ENCODE assay signal across 10 cellular contexts in the genomic region with DNA sequence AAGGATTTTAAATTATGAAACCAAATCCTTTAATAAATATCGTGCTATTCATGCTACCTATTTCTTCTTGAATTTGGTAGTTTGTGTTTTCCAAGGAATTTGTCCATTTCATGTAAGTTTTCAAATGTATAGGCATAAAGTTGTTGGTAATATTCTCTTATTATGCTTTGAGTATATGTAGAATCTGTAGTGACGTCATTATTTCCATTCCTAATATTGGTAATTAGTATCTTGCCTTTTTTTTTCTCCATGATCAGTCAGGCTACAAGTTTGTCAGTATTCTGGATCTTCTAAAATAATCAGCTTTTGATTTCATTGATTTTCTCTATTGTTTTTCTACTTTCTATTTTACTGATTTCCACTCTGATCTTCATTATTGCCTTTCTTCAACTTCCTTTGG.
A peak's percentile ranks its signal among the peaks of the same experiment; 100 is the strongest.
DNase-seq lines count a peak whose midpoint lies in the region; ATAC-seq and TF ChIP-seq lines count a peak whose summit lies in the region.
"Had no signal": no experiment of that assay in that cellular context is flagged by ENCODE, and none has a peak within 500 bp of the region (broad histone marks: within the 10 kb centered on the region; RNA-seq: fewer than 3 reads in every experiment).

No MANE protein-coding gene starts in this region.

- intact Hi-C loops in CD14-positive monocyte (cut with micrococcal nuclease) (no loop called here), PC-9 (cut with micrococcal nuclease; ENCODE audit: unreplicated experiment) (no loop called here)

- no peaks in the 10 kb centered on the region for H4K20me1 ChIP-seq in PC-9 (ENCODE audit: insufficient read depth)

- H3K27ac ChIP-seq in PC-9 = no peak overlapping the region
- H3K27ac ChIP-seq: GM23248 had no signal

- H3K9me2 ChIP-seq in PC-9 (ENCODE audit: insufficient read depth) = peaks cover 5% of the 10 kb centered on the region; the same call in 1 of the 2 replicates

- peaks cover 0 to 11% (median 7%) of the 10 kb centered on the region in 7 donors for H3K9me3 Mint-ChIP-seq in CD14-positive monocyte
- H3K9me3 Mint-ChIP-seq in memory B cell = peaks cover 7% of the 10 kb centered on the region
- H3K9me3 Mint-ChIP-seq in stimulated activated naive B cell treated with anti-CD40 and anti-IgM and Interleukin-4, amounts not matched to agents 10 μg/mL and 1 μg/mL and 100 μg/mL, for 72 hours = peaks cover 8 to 19% of the 10 kb centered on the region in 2 donors
- peaks cover 21% of the 10 kb centered on the region for H3K9me3 Mint-ChIP-seq in chondrocyte (ENCODE audit: low read depth)

- no peaks in the 10 kb centered on the region for H3K4me1 ChIP-seq in PC-9 (replicated peaks; ENCODE audit: insufficient read depth)

- no peaks in the 10 kb centered on the region for H3K79me2 ChIP-seq in PC-9 (ENCODE audit: low read depth)

- peaks cover 14% of the 10 kb centered on the region for H3K9me3 ChIP-seq in PC-9 (ENCODE audit: insufficient read depth, low read depth)

- H3K36me3 Mint-ChIP-seq in CD14-positive monocyte (peaks cover 6 to 8% of the 10 kb centered on the region in 2 donors), memory B cell (peaks cover 5% of the 10 kb centered on the region), chondrocyte (ENCODE audit: low read depth) (peaks cover 6% of the 10 kb centered on the region)
- H3K36me3 Mint-ChIP-seq in stimulated activated naive B cell treated with anti-CD40 and anti-IgM and Interleukin-4, amounts not matched to agents 10 μg/mL and 1 μg/mL and 100 μg/mL, for 72 hours = peaks cover 26 to 32% of the 10 kb centered on the region in 2 donors
- H3K36me3 Mint-ChIP-seq: CD4-positive, CD25-positive, alpha-beta regulatory T cell had no signal

- peak overlapping the region; percentile 70 to 88 (median 81) for H3K27ac Mint-ChIP-seq in CD14-positive monocyte
- H3K27ac Mint-ChIP-seq in memory B cell = no peak overlapping the region
- peak overlapping the region; percentile 66 for H3K27ac Mint-ChIP-seq in stimulated activated naive B cell treated with anti-CD40 and anti-IgM and Interleukin-4, amounts not matched to agents 10 μg/mL and 1 μg/mL and 100 μg/mL, for 72 hours
- no peak overlapping the region for H3K27ac Mint-ChIP-seq in chondrocyte (ENCODE audit: unreplicated experiment)
- H3K27ac Mint-ChIP-seq: CD4-positive, CD25-positive, alpha-beta regulatory T cell had no signal

- H3K4me1 Mint-ChIP-seq in CD14-positive monocyte = peaks cover 56% of the 10 kb centered on the region
- H3K4me1 Mint-ChIP-seq in memory B cell = peaks cover 29% of the 10 kb centered on the region
- H3K4me1 Mint-ChIP-seq in stimulated activated naive B cell treated with anti-CD40 and anti-IgM and Interleukin-4, amounts not matched to agents 10 μg/mL and 1 μg/mL and 100 μg/mL, for 72 hours = peaks cover 31 to 59% of the 10 kb centered on the region in 2 donors
- peaks cover 6% of the 10 kb centered on the region for H3K4me1 Mint-ChIP-seq in chondrocyte (ENCODE audit: low read depth)
- H3K4me1 Mint-ChIP-seq: CD4-positive, CD25-positive, alpha-beta regulatory T cell had no signal

- ATAC-seq in memory B cell (ENCODE audit: low read depth) = peak; percentile 62
- ATAC-seq in stimulated activated naive B cell treated with anti-CD40 and anti-IgM and Interleukin-4, amounts not matched to agents 10 μg/mL and 1 μg/mL and 100 μg/mL, for 72 hours (replicated peaks) = peak in 1 of 2 donors; percentile 23

- POLR2A ChIA-PET in PC-9 (lab: Charles Lee; ENCODE audit: unreplicated experiment) = no interaction called here

- BruUV-seq in PC-9 (replicated peaks; lab: Mats Ljungman, UMichigan) = no TSS peak

- H3K4me3 Mint-ChIP-seq in CD14-positive monocyte (peak overlapping the region in 1 of 2 donors; percentile 84), memory B cell (peak overlapping the region; percentile 47), chondrocyte (ENCODE audit: unreplicated experiment) (no peak overlapping the region)
- peak overlapping the region; percentile 26 to 61 for H3K4me3 Mint-ChIP-seq in stimulated activated naive B cell treated with anti-CD40 and anti-IgM and Interleukin-4, amounts not matched to agents 10 μg/mL and 1 μg/mL and 100 μg/mL, for 72 hours
- H3K4me3 Mint-ChIP-seq: CD4-positive, CD25-positive, alpha-beta regulatory T cell had no signal

- no peaks in the 10 kb centered on the region for H3K36me3 ChIP-seq in PC-9 (ENCODE audit: low read depth)

- H3K27me3 Mint-ChIP-seq in CD14-positive monocyte (ENCODE audit: low read depth in 3 of 3) (peaks cover 0 to 2% (median 0%) of the 10 kb centered on the region in 3 donors), memory B cell (no peaks in the 10 kb centered on the region), chondrocyte (ENCODE audit: low read depth) (no peaks in the 10 kb centered on the region)
- no peaks in the 10 kb centered on the region for H3K27me3 Mint-ChIP-seq in stimulated activated naive B cell treated with anti-CD40 and anti-IgM and Interleukin-4, amounts not matched to agents 10 μg/mL and 1 μg/mL and 100 μg/mL, for 72 hours

- DNase-seq in CD14-positive monocyte (ENCODE audit: low spot score) = no peak
- no peak for DNase-seq in PC-9
- DNase-seq in memory B cell (ENCODE audit: low spot score in 2 of 2) = no peak
- no peak for DNase-seq in stimulated activated naive B cell treated with anti-CD40 and anti-IgM and Interleukin-4, amounts not matched to agents 10 μg/mL and 1 μg/mL and 100 μg/mL, for 72 hours
- DNase-seq in LoVo (ENCODE audit: low spot score) = no peak
- DNase-seq in chondrocyte (ENCODE audit: low spot score) = no peak
- no peak for DNase-seq in SIG-M5 (lab: John Stamatoyannopoulos, UW)
- DNase-seq: CD4-positive, CD25-positive, alpha-beta regulatory T cell; GM23248; H7 had no signal

- CTCF ChIA-PET in PC-9 (lab: Charles Lee) = no interaction called here

- TF ChIP-seq CTCF in CD14-positive monocyte (IDR thresholded peaks at IDR 0.05) (no peak), PC-9 (conservative IDR thresholded peaks at IDR 0.05) (no peak), chondrocyte (IDR thresholded peaks at IDR 0.05) (no peak)

- no peak overlapping the region for H3K4me3 ChIP-seq in PC-9
- H3K4me3 ChIP-seq: GM23248 had no signal

- H2AFZ ChIP-seq in PC-9 = 0 out of 2 replicates have a peak overlapping the region, but pooled peaks have one; percentile 18
- H2AFZ ChIP-seq: GM23248 had no signal

- H3F3A ChIP-seq in PC-9 (ENCODE audit: insufficient read depth, low read depth) = no peaks in the 10 kb centered on the region

- H3K27me3 ChIP-seq in PC-9 (ENCODE audit: insufficient read depth, low read depth) = no peaks in the 10 kb centered on the region

- H3K4me2 ChIP-seq in PC-9 = no peak overlapping the region

Comparison
In these comparisons a context has a peak if more than half of its experiments do, and no peak if none do; other contexts are left out.
1. H3K27ac Mint-ChIP-seq: peak in CD14-positive monocyte (7 of 7) and stimulated activated naive B cell treated with anti-CD40 and anti-IgM and Interleukin-4, amounts not matched to agents 10 μg/mL and 1 μg/mL and 100 μg/mL, for 72 hours (single experiment); none in memory B cell (single experiment) and chondrocyte (single experiment).